1 cellular context compared by ENCODE assay signal in the genomic region with DNA sequence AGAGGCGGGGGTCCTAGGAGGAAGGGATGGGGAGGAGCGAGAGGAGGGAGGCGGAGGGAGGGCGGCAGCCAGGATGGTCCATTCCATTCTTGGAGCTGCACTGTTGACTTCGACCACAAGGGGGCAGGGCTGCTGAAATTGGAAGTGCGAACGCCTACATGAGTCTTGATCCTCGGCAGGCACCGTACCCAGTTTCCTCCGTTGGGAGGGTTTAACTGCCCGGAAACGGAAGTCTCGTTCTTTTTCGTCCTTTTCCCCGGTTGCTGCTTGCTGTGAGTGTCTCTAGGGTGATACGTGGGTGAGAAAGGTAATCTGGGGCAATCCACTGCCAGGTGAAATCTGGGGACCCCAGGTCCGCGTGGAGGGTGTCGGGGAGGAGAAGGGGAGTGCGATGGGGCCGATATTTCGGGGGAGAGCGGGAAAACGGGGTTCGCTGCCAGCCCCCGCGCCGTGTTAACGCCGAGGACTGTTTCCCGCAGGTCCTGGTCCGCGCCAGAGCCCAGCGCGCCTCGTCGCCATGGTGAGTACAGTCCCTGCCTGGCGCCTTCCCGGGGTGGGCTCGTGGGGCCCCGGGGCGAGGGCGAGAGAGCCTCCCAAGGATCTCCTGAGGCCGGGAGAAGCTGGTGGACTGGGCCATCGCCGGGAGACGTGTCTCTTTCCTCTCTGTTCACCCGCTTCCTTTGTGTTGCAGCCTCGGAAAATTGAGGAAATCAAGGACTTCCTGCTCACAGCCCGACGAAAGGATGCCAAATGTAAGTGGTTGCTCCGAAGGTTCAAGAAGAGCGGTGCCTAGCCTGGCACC.
A peak's percentile ranks its signal among the peaks of the same experiment; 100 is the strongest.
TF ChIP-seq lines count a peak whose summit lies in the region.

A gene (plus strand): TSS at position 240 of the 802 bp plus-strand sequence. CDS start 278 bp downstream, at position 518.

TF ChIP-seq in K562, 482 proteins besides CTCF, POLR2A, EP300 and RAD21 (continued from another document and continues in another):
- TF ChIP-seq, protein P1, sequence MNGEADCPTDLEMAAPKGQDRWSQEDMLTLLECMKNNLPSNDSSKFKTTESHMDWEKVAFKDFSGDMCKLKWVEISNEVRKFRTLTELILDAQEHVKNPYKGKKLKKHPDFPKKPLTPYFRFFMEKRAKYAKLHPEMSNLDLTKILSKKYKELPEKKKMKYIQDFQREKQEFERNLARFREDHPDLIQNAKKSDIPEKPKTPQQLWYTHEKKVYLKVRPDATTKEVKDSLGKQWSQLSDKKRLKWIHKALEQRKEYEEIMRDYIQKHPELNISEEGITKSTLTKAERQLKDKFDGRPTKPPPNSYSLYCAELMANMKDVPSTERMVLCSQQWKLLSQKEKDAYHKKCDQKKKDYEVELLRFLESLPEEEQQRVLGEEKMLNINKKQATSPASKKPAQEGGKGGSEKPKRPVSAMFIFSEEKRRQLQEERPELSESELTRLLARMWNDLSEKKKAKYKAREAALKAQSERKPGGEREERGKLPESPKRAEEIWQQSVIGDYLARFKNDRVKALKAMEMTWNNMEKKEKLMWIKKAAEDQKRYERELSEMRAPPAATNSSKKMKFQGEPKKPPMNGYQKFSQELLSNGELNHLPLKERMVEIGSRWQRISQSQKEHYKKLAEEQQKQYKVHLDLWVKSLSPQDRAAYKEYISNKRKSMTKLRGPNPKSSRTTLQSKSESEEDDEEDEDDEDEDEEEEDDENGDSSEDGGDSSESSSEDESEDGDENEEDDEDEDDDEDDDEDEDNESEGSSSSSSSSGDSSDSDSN (IDR thresholded peaks at IDR 0.05; ENCODE audit: borderline replicate concordance in 1 of 2, low read depth in 2 of 2, low read length in 2 of 2) = no peak
- TF ChIP-seq ZFP1 (CRISPR knock-in tag; IDR thresholded peaks at IDR 0.05) (no peak), CEBPG (CRISPR knock-in tag; IDR thresholded peaks at IDR 0.05) (no peak), CEBPG (tag; conservative IDR thresholded peaks at IDR 0.05 in 1 of 2, IDR thresholded peaks at IDR 0.05 in 1 of 2) (no peak), SMC3 (conservative IDR thresholded peaks at IDR 0.05; ENCODE audit: insufficient read depth, low read depth, low read length) (peak; percentile 59), XRCC3 (IDR thresholded peaks at IDR 0.05) (no peak), ZNF324 (CRISPR knock-in tag; IDR thresholded peaks at IDR 0.05) (no peak), ZKSCAN3 (CRISPR knock-in tag; IDR thresholded peaks at IDR 0.05) (no peak), SMAD4 (CRISPR knock-in tag; conservative IDR thresholded peaks at IDR 0.05) (0 out of 2 replicates have a peak, but pooled peaks have one; percentile 31), PHF21A (IDR thresholded peaks at IDR 0.05; ENCODE audit: borderline replicate concordance, low read depth) (no peak), GTF2A2 (tag; IDR thresholded peaks at IDR 0.05) (peak; percentile 67; the same call in 1 of the 2 replicates), TAF7 (tag; IDR thresholded peaks at IDR 0.05) (peak; percentile 100), RBFOX2 (IDR thresholded peaks at IDR 0.05; ENCODE audit: low read depth, low read length) (peak; percentile 99), SAP30 (IDR thresholded peaks at IDR 0.05; ENCODE audit: borderline replicate concordance, insufficient read depth, low read depth, low read length, poor library complexity, severe bottlenecking) (peak; percentile 77), RBM15 (IDR thresholded peaks at IDR 0.05; ENCODE audit: insufficient read depth, low read length) (no peak), NUFIP1 (IDR thresholded peaks at IDR 0.05; ENCODE audit: partially characterized antibody) (no peak), ZNF408 (CRISPR knock-in tag; IDR thresholded peaks at IDR 0.05; ENCODE audit: low read depth) (no peak), ZNF174 (CRISPR knock-in tag; IDR thresholded peaks at IDR 0.05) (no peak), RAD51 (IDR thresholded peaks at IDR 0.05; ENCODE audit: borderline replicate concordance, low read depth) (0 out of 2 replicates have a peak, but pooled peaks have one; percentile 17), FOXM1 (IDR thresholded peaks at IDR 0.05; ENCODE audit: low read depth) (0 out of 2 replicates have a peak, but pooled peaks have one; percentile 31), FOXM1 (CRISPR knock-in tag; IDR thresholded peaks at IDR 0.05; ENCODE audit: low read depth) (peak; percentile 59; the same call in 1 of the 2 replicates)
- TF ChIP-seq, protein P2, sequence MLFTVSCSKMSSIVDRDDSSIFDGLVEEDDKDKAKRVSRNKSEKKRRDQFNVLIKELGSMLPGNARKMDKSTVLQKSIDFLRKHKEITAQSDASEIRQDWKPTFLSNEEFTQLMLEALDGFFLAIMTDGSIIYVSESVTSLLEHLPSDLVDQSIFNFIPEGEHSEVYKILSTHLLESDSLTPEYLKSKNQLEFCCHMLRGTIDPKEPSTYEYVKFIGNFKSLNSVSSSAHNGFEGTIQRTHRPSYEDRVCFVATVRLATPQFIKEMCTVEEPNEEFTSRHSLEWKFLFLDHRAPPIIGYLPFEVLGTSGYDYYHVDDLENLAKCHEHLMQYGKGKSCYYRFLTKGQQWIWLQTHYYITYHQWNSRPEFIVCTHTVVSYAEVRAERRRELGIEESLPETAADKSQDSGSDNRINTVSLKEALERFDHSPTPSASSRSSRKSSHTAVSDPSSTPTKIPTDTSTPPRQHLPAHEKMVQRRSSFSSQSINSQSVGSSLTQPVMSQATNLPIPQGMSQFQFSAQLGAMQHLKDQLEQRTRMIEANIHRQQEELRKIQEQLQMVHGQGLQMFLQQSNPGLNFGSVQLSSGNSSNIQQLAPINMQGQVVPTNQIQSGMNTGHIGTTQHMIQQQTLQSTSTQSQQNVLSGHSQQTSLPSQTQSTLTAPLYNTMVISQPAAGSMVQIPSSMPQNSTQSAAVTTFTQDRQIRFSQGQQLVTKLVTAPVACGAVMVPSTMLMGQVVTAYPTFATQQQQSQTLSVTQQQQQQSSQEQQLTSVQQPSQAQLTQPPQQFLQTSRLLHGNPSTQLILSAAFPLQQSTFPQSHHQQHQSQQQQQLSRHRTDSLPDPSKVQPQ (CRISPR knock-in tag; IDR thresholded peaks at IDR 0.05; ENCODE audit: borderline replicate concordance) = no peak
- TF ChIP-seq, protein P3, sequence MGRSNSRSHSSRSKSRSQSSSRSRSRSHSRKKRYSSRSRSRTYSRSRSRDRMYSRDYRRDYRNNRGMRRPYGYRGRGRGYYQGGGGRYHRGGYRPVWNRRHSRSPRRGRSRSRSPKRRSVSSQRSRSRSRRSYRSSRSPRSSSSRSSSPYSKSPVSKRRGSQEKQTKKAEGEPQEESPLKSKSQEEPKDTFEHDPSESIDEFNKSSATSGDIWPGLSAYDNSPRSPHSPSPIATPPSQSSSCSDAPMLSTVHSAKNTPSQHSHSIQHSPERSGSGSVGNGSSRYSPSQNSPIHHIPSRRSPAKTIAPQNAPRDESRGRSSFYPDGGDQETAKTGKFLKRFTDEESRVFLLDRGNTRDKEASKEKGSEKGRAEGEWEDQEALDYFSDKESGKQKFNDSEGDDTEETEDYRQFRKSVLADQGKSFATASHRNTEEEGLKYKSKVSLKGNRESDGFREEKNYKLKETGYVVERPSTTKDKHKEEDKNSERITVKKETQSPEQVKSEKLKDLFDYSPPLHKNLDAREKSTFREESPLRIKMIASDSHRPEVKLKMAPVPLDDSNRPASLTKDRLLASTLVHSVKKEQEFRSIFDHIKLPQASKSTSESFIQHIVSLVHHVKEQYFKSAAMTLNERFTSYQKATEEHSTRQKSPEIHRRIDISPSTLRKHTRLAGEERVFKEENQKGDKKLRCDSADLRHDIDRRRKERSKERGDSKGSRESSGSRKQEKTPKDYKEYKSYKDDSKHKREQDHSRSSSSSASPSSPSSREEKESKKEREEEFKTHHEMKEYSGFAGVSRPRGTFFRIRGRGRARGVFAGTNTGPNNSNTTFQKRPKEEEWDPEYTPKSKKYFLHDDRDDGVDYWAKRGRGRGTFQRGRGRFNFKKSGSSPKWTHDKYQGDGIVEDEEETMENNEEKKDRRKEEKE (IDR thresholded peaks at IDR 0.05; ENCODE audit: borderline replicate concordance in 1 of 2, control insufficient read depth in 1 of 2, low read depth in 2 of 2, low read length in 1 of 2) = no peak
- TF ChIP-seq, protein P4, sequence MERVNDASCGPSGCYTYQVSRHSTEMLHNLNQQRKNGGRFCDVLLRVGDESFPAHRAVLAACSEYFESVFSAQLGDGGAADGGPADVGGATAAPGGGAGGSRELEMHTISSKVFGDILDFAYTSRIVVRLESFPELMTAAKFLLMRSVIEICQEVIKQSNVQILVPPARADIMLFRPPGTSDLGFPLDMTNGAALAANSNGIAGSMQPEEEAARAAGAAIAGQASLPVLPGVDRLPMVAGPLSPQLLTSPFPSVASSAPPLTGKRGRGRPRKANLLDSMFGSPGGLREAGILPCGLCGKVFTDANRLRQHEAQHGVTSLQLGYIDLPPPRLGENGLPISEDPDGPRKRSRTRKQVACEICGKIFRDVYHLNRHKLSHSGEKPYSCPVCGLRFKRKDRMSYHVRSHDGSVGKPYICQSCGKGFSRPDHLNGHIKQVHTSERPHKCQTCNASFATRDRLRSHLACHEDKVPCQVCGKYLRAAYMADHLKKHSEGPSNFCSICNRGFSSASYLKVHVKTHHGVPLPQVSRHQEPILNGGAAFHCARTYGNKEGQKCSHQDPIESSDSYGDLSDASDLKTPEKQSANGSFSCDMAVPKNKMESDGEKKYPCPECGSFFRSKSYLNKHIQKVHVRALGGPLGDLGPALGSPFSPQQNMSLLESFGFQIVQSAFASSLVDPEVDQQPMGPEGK (CRISPR knock-in tag; IDR thresholded peaks at IDR 0.05; ENCODE audit: borderline replicate concordance) = 0 out of 2 replicates have a peak, but pooled peaks have one; percentile 68
- TF ChIP-seq, protein P5, sequence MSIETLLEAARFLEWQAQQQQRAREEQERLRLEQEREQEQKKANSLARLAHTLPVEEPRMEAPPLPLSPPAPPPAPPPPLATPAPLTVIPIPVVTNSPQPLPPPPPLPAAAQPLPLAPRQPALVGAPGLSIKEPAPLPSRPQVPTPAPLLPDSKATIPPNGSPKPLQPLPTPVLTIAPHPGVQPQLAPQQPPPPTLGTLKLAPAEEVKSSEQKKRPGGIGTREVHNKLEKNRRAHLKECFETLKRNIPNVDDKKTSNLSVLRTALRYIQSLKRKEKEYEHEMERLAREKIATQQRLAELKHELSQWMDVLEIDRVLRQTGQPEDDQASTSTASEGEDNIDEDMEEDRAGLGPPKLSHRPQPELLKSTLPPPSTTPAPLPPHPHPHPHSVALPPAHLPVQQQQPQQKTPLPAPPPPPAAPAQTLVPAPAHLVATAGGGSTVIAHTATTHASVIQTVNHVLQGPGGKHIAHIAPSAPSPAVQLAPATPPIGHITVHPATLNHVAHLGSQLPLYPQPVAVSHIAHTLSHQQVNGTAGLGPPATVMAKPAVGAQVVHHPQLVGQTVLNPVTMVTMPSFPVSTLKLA (conservative IDR thresholded peaks at IDR 0.05) = peak; percentile 37 to 79; a peak in 3 of 4 replicates
- TF ChIP-seq, protein P6, sequence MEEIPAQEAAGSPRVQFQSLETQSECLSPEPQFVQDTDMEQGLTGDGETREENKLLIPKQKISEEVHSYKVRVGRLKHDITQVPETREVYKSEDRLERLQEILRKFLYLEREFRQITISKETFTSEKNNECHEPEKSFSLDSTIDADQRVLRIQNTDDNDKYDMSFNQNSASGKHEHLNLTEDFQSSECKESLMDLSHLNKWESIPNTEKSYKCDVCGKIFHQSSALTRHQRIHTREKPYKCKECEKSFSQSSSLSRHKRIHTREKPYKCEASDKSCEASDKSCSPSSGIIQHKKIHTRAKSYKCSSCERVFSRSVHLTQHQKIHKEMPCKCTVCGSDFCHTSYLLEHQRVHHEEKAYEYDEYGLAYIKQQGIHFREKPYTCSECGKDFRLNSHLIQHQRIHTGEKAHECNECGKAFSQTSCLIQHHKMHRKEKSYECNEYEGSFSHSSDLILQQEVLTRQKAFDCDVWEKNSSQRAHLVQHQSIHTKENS (CRISPR knock-in tag; IDR thresholded peaks at IDR 0.05) = no peak
- TF ChIP-seq, protein P7, sequence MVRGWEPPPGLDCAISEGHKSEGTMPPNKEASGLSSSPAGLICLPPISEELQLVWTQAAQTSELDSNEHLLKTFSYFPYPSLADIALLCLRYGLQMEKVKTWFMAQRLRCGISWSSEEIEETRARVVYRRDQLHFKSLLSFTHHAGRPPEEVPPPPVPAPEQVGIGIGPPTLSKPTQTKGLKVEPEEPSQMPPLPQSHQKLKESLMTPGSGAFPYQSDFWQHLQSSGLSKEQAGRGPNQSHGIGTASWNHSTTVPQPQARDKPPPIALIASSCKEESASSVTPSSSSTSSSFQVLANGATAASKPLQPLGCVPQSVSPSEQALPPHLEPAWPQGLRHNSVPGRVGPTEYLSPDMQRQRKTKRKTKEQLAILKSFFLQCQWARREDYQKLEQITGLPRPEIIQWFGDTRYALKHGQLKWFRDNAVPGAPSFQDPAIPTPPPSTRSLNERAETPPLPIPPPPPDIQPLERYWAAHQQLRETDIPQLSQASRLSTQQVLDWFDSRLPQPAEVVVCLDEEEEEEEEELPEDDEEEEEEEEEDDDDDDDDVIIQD (CRISPR knock-in tag; IDR thresholded peaks at IDR 0.05) = no peak
- TF ChIP-seq, protein P8, sequence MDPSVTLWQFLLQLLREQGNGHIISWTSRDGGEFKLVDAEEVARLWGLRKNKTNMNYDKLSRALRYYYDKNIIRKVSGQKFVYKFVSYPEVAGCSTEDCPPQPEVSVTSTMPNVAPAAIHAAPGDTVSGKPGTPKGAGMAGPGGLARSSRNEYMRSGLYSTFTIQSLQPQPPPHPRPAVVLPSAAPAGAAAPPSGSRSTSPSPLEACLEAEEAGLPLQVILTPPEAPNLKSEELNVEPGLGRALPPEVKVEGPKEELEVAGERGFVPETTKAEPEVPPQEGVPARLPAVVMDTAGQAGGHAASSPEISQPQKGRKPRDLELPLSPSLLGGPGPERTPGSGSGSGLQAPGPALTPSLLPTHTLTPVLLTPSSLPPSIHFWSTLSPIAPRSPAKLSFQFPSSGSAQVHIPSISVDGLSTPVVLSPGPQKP (CRISPR knock-in tag; IDR thresholded peaks at IDR 0.05) = no peak
- TF ChIP-seq, protein P9, sequence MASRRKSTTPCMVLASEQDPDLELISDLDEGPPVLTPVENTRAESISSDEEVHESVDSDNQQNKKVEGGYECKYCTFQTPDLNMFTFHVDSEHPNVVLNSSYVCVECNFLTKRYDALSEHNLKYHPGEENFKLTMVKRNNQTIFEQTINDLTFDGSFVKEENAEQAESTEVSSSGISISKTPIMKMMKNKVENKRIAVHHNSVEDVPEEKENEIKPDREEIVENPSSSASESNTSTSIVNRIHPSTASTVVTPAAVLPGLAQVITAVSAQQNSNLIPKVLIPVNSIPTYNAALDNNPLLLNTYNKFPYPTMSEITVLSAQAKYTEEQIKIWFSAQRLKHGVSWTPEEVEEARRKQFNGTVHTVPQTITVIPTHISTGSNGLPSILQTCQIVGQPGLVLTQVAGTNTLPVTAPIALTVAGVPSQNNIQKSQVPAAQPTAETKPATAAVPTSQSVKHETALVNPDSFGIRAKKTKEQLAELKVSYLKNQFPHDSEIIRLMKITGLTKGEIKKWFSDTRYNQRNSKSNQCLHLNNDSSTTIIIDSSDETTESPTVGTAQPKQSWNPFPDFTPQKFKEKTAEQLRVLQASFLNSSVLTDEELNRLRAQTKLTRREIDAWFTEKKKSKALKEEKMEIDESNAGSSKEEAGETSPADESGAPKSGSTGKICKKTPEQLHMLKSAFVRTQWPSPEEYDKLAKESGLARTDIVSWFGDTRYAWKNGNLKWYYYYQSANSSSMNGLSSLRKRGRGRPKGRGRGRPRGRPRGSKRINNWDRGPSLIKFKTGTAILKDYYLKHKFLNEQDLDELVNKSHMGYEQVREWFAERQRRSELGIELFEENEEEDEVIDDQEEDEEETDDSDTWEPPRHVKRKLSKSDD (conservative IDR thresholded peaks at IDR 0.05; ENCODE audit: low read length) = no peak
- TF ChIP-seq, protein P10, sequence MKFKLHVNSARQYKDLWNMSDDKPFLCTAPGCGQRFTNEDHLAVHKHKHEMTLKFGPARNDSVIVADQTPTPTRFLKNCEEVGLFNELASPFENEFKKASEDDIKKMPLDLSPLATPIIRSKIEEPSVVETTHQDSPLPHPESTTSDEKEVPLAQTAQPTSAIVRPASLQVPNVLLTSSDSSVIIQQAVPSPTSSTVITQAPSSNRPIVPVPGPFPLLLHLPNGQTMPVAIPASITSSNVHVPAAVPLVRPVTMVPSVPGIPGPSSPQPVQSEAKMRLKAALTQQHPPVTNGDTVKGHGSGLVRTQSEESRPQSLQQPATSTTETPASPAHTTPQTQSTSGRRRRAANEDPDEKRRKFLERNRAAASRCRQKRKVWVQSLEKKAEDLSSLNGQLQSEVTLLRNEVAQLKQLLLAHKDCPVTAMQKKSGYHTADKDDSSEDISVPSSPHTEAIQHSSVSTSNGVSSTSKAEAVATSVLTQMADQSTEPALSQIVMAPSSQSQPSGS (CRISPR knock-in tag; IDR thresholded peaks at IDR 0.05) = no peak
